Comparison of ENCODE assay signal across 25 cellular contexts in the genomic region with DNA sequence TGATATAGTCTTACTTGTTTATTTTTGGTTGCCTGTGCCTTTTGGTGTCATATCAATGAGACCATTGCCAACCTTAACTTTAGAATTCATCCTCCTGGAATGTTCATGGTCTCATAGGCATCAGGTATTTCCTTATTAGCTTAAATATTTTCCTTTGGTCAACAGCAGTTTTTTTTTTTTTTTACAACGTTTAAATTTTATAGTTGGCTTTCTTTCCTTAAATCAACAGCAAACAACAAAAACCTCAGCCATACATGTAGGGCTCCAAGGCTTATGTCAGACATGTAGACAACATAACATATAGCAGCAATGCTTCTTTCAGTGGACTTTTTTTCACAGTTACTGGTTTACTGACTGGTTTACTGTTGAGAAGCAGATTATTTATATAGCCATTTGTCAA. TPM values are rescaled to one million over a fixed set of nuclear protein-coding genes. Genes with fewer than 3 reads are reported as not detected.
A peak's percentile ranks its signal among the peaks of the same experiment; 100 is the strongest.
DNase-seq lines count a peak whose midpoint lies in the region; ATAC-seq and TF ChIP-seq lines count a peak whose summit lies in the region.
"Had no signal": no experiment of that assay in that cellular context is flagged by ENCODE, and none has a peak within 500 bp of the region (broad histone marks: within the 10 kb centered on the region; RNA-seq: fewer than 3 reads in every experiment).

No MANE protein-coding gene starts in this region.

- POLR2A ChIA-PET in Caco-2 (lab: Charles Lee) = interaction anchor here (1.4 kb wide), 1 partner anchor 23 kb away, joined by 6 read pairs; the partner anchor contains the start of gene ENTPD7

- peak overlapping the region; percentile 53 for H3K27ac Mint-ChIP-seq in Caco-2 (ENCODE audit: unreplicated experiment)
- H3K27ac Mint-ChIP-seq in nephron = peak overlapping the region; percentile 52 to 83 (median 65)
- H3K27ac Mint-ChIP-seq: activated CD4-positive, alpha-beta memory T cell treated with anti-CD3 and anti-CD28 coated beads, Interleukin-2, amount 10 ng/mL, durations not matched to agents 7 days and 5 days; progenitor cell of endocrine pancreas had no signal

- peaks cover 44% of the 10 kb centered on the region for H3K36me3 Mint-ChIP-seq in Caco-2 (ENCODE audit: insufficient read depth, unreplicated experiment)
- H3K36me3 Mint-ChIP-seq in nephron (ENCODE audit: low read depth) = peaks cover 20% of the 10 kb centered on the region

- H3K9me3 Mint-ChIP-seq in Caco-2 (ENCODE audit: unreplicated experiment) (no peaks in the 10 kb centered on the region), nephron (no peaks in the 10 kb centered on the region)
- H3K9me3 Mint-ChIP-seq: activated CD4-positive, alpha-beta memory T cell treated with anti-CD3 and anti-CD28 coated beads, Interleukin-2, amount 10 ng/mL, durations not matched to agents 7 days and 5 days had no signal

- H3K36me3 ChIP-seq in Caco-2 (ENCODE audit: control insufficient read depth, insufficient read depth, low read length) (0 out of 2 replicates have a peak, but pooled peaks cover 2% of the 10 kb centered on the region), RWPE2 (ENCODE audit: low read depth) (peaks cover 78% of the 10 kb centered on the region), upper lobe of left lung (peaks cover 5 to 25% (median 11%) of the 10 kb centered on the region in 4 donors)

- H3K27me3 ChIP-seq in Caco-2 (replicated peaks; ENCODE audit: control insufficient read depth, insufficient read depth, low read length) = no peaks in the 10 kb centered on the region
- no peaks in the 10 kb centered on the region for H3K27me3 ChIP-seq in RWPE2 (ENCODE audit: insufficient read depth, poor library complexity, severe bottlenecking)
- no peaks in the 10 kb centered on the region for H3K27me3 ChIP-seq in foreskin keratinocyte
- no peaks in the 10 kb centered on the region for H3K27me3 ChIP-seq in upper lobe of left lung
- H3K27me3 ChIP-seq: BE2C, heart left ventricle, neutrophil, vagina had no signal

- H3K4me1 Mint-ChIP-seq in Caco-2 (ENCODE audit: low read depth, unreplicated experiment) = peaks cover 6% of the 10 kb centered on the region
- peaks cover 5% of the 10 kb centered on the region for H3K4me1 Mint-ChIP-seq in nephron

- CTCF ChIA-PET in Caco-2 (lab: Charles Lee) = interaction anchor here (0.8 to 1.8 kb wide), 4 partner anchors 23 to 61 kb away, joined by 3 to 6 read pairs (median 5); partner anchors contain the start of genes ENTPD7 and SLC25A28

- no peak for TF ChIP-seq POLR2A in upper lobe of left lung (IDR thresholded peaks at IDR 0.05)

- H3K27ac ChIP-seq in RWPE2 (ENCODE audit: poor library complexity, severe bottlenecking) (peak overlapping the region; percentile 52), foreskin keratinocyte (peak overlapping the region; percentile 9), upper lobe of left lung (no peak overlapping the region)
- H3K27ac ChIP-seq: A549, heart left ventricle, neutrophil, vagina had no signal

- intact Hi-C loops in Caco-2 (cut with micrococcal nuclease; ENCODE audit: unreplicated experiment) = loop anchor here (1.0 kb wide), 1 partner anchor 52 kb away; no protein-coding TSS in a partner anchor

- DNase-seq in Caco-2 = no peak
- DNase-seq in RWPE2 (ENCODE audit: low spot score) = no peak
- DNase-seq in foreskin keratinocyte = no peak
- no peak for DNase-seq in NCI-H128 (lab: John Stamatoyannopoulos, UW; ENCODE audit: unreplicated experiment)
- DNase-seq in pons (ENCODE audit: low spot score) = no peak
- no peak for DNase-seq in upper lobe of left lung
- DNase-seq: activated CD4-positive, alpha-beta memory T cell treated with anti-CD3 and anti-CD28 coated beads, Interleukin-2, amount 10 ng/mL, durations not matched to agents 7 days and 5 days; activated effector memory CD4-positive, alpha-beta T cell treated with Interleukin-2 at 50 U/mL for 16 hours; BE2C; DMS79; effector CD4-positive, alpha-beta T cell; GF-D8; heart left ventricle; left cardiac atrium; NCI-H1092 treated with DMSO at 0.1 percent for 48 hours; NCI-H2081; NCI-H748 treated with DMSO at 0.1 percent for 48 hours; stimulated activated CD4-positive, alpha-beta T cell treated with anti-CD3 and anti-CD28 coated beads, Interleukin-15, amount 100 ng/mL, for 24 hours; stimulated activated naive CD4-positive, alpha-beta T cell treated with Interleukin-2 at 50 U/mL for 16 hours had no signal

- TF ChIP-seq CTCF in Caco-2 (IDR thresholded peaks at IDR 0.05; ENCODE audit: insufficient read depth in 1 of 2, low read depth in 1 of 2, low read length in 1 of 2, severe bottlenecking in 1 of 2, unreplicated experiment in 1 of 2) (no peak), RWPE2 (IDR thresholded peaks at IDR 0.05; ENCODE audit: poor library complexity, severe bottlenecking) (no peak), foreskin keratinocyte (conservative IDR thresholded peaks at IDR 0.05) (no peak), nephron (IDR thresholded peaks at IDR 0.05; ENCODE audit: unreplicated experiment in 3 of 3) (no peak), upper lobe of left lung (IDR thresholded peaks at IDR 0.05) (no peak)

- H3K9me3 ChIP-seq in Caco-2 = no peaks in the 10 kb centered on the region
- no peaks in the 10 kb centered on the region for H3K9me3 ChIP-seq in RWPE2 (ENCODE audit: severe bottlenecking)
- no peaks in the 10 kb centered on the region for H3K9me3 ChIP-seq in upper lobe of left lung
- H3K9me3 ChIP-seq: A549, BE2C, heart left ventricle, neutrophil, vagina had no signal

- TF ChIP-seq EP300 in upper lobe of left lung (IDR thresholded peaks at IDR 0.05) = no peak

- no TSS peak for BruUV-seq in Caco-2 (replicated peaks; lab: Mats Ljungman, UMichigan)

- H3K4me3 Mint-ChIP-seq in Caco-2 (ENCODE audit: unreplicated experiment) (no peak overlapping the region), nephron (no peak overlapping the region)
- H3K4me3 Mint-ChIP-seq: activated CD4-positive, alpha-beta memory T cell treated with anti-CD3 and anti-CD28 coated beads, Interleukin-2, amount 10 ng/mL, durations not matched to agents 7 days and 5 days had no signal

- no peak for ATAC-seq in RWPE2 (ENCODE audit: low read depth)
- ATAC-seq in foreskin keratinocyte = no peak
- no peak for ATAC-seq in GM18498 (IDR thresholded peaks at IDR 0.05; ENCODE audit: unreplicated experiment)
- no peak for ATAC-seq in upper lobe of left lung (ENCODE audit: low FRiP score in 2 of 2)

- H3K4me3 ChIP-seq in Caco-2 (ENCODE audit: low read depth, low read length) (no peak overlapping the region), RWPE2 (ENCODE audit: severe bottlenecking) (no peak overlapping the region), upper lobe of left lung (no peak overlapping the region)
- H3K4me3 ChIP-seq: A549, heart left ventricle, vagina had no signal

- 32 to 46% methylated on average over 1 of the region's 1 CpG for WGBS in upper lobe of left lung, 2 donors

- no peaks in the 10 kb centered on the region; the same call in 1 of the 2 replicates for H3K4me1 ChIP-seq in Caco-2
- peaks cover 54% of the 10 kb centered on the region for H3K4me1 ChIP-seq in RWPE2 (ENCODE audit: insufficient read depth, poor library complexity, severe bottlenecking)
- peaks cover 18% of the 10 kb centered on the region for H3K4me1 ChIP-seq in foreskin keratinocyte
- H3K4me1 ChIP-seq in upper lobe of left lung = peaks cover 0 to 4% (median 0%) of the 10 kb centered on the region in 4 donors
- H3K4me1 ChIP-seq: BE2C, vagina had no signal

- no peaks in the 10 kb centered on the region for H3K27me3 Mint-ChIP-seq in Caco-2 (ENCODE audit: insufficient read depth, unreplicated experiment)
- H3K27me3 Mint-ChIP-seq in nephron (ENCODE audit: low read depth) = no peaks in the 10 kb centered on the region
- H3K27me3 Mint-ChIP-seq: activated CD4-positive, alpha-beta memory T cell treated with anti-CD3 and anti-CD28 coated beads, Interleukin-2, amount 10 ng/mL, durations not matched to agents 7 days and 5 days; progenitor cell of endocrine pancreas had no signal

RNA-seq across cellular contexts. Expression of gene ENTPD7, which starts 22.7 kb away (rescaled TPM):
- total RNA-seq in Caco-2 (2022) = 35.5 and 36.0 TPM in 2 replicates
- total RNA-seq in foreskin keratinocyte = 11.8 and 13.3 TPM in 2 replicates
- polyA plus RNA-seq in foreskin keratinocyte = 1.4 and 2.1 TPM in 2 replicates
- 10 to 100 TPM in 3 of 6 donors, 1 to 10 TPM in 3; 2.9 to 12.3 (median 9.3) TPM for total RNA-seq in upper lobe of left lung

RNA-seq across cellular contexts. Expression of gene COX15, which starts 49.9 kb away (rescaled TPM):
- total RNA-seq in Caco-2 (2022) = 47.6 and 50.2 TPM in 2 replicates
- total RNA-seq in foreskin keratinocyte = 33.5 and 35.3 TPM in 2 replicates
- 16.0 and 20.1 TPM in 2 replicates for polyA plus RNA-seq in foreskin keratinocyte
- 10 to 100 TPM; 16.0 to 38.3 (median 29.3) TPM for total RNA-seq in upper lobe of left lung

RNA-seq across cellular contexts. Expression of gene CUTC, which starts 50.0 kb away (rescaled TPM):
- total RNA-seq in Caco-2 (2022) (27.6 and 30.1 TPM in 2 replicates), foreskin keratinocyte (19.8 and 20.6 TPM in 2 replicates), upper lobe of left lung (10 to 100 TPM; 10.7 to 35.6 (median 15.8) TPM)
- polyA plus RNA-seq in foreskin keratinocyte = 19.9 and 20.4 TPM in 2 replicates

Comparison
In these comparisons a context has a peak if more than half of its experiments do, and no peak if none do; other contexts are left out.
1. H3K27ac ChIP-seq: peak in RWPE2 (single experiment) and foreskin keratinocyte (single experiment); none in upper lobe of left lung (0 of 4).